In genomic region chr2:142824756-142825155, GRCh38 we compare ENCODE assay signal across 15 cellular contexts. TPM values are rescaled to one million over a fixed set of nuclear protein-coding genes. Genes with fewer than 3 reads are reported as not detected.
DNase-seq lines count a peak whose midpoint lies in the region; ATAC-seq, FAIRE-seq and TF ChIP-seq lines count a peak whose summit lies in the region.
"Had no signal": no experiment of that assay in that cellular context is flagged by ENCODE, and none has a peak within 500 bp of the region (broad histone marks: within the 10 kb centered on the region; RNA-seq: fewer than 3 reads in every experiment).

No MANE protein-coding gene starts in this region.

- FAIRE-seq in endothelial cell of umbilical vein (lab: Jason Lieb, UNC), result no peak

- H3K9me3 Mint-ChIP-seq in activated CD8-positive, alpha-beta T cell treated with anti-CD3 and anti-CD28 coated beads, Interleukin-2, amount 10 ng/mL, durations not matched to agents 7 days and 5 days (ENCODE audit: insufficient read depth), result no peaks in the 10 kb centered on the region

- TF ChIP-seq POLR2A in endothelial cell of umbilical vein (IDR thresholded peaks at IDR 0.05; ENCODE audit: low read depth, low read length), result no peak

- dilution Hi-C loops in endothelial cell of umbilical vein (cut with MboI; ENCODE audit: extremely low pct_ligation_motif_present, low sequenced_read_pairs), result no loop called here

- no peaks in the 10 kb centered on the region for H3K27me3 Mint-ChIP-seq in activated CD8-positive, alpha-beta T cell treated with anti-CD3 and anti-CD28 coated beads, Interleukin-2, amount 10 ng/mL, durations not matched to agents 7 days and 5 days (ENCODE audit: low read depth)

- no TSS peak for BruUV-seq in endothelial cell of umbilical vein (replicated peaks; lab: Mats Ljungman, UMichigan)

- POLR2A ChIA-PET in endothelial cell of umbilical vein (lab: Charles Lee), result no interaction called here
- POLR2A ChIA-PET in activated CD8-positive, alpha-beta T cell treated with anti-CD3 and anti-CD28 coated beads, Interleukin-2, amount 10 ng/mL, durations not matched to agents 7 days and 5 days (lab: Charles Lee), result no interaction called here

- H2AFZ ChIP-seq in endothelial cell of umbilical vein (ENCODE audit: low read depth, low read length), result no peak overlapping the region
- H2AFZ ChIP-seq: GM23338 had no signal

- intact Hi-C loops in endothelial cell of umbilical vein (cut with micrococcal nuclease), result no loop called here

- no peak overlapping the region for H3K27ac ChIP-seq in endothelial cell of umbilical vein (ENCODE audit: insufficient read depth, low read depth, low read length)
- H3K27ac ChIP-seq: Peyer's patch had no signal

- H3K4me3 ChIP-seq in endothelial cell of umbilical vein (replicated peaks in 1 of 3; ENCODE audit: insufficient read depth in 1 of 3, low read depth in 1 of 3, low read length in 3 of 3), result no peak overlapping the region
- H3K4me3 ChIP-seq: GM23338, Peyer's patch had no signal

- no peak overlapping the region for H3K27ac Mint-ChIP-seq in activated CD8-positive, alpha-beta T cell treated with anti-CD3 and anti-CD28 coated beads, Interleukin-2, amount 10 ng/mL, durations not matched to agents 7 days and 5 days
- H3K27ac Mint-ChIP-seq: GM23338 had no signal

- no peak overlapping the region for H3K4me3 Mint-ChIP-seq in activated CD8-positive, alpha-beta T cell treated with anti-CD3 and anti-CD28 coated beads, Interleukin-2, amount 10 ng/mL, durations not matched to agents 7 days and 5 days
- H3K4me3 Mint-ChIP-seq: GM23338 had no signal

- H3K9ac ChIP-seq in endothelial cell of umbilical vein (replicated peaks; ENCODE audit: extremely low read depth, insufficient read depth, low read length), result no peak overlapping the region

- H3K4me1 Mint-ChIP-seq in activated CD8-positive, alpha-beta T cell treated with anti-CD3 and anti-CD28 coated beads, Interleukin-2, amount 10 ng/mL, durations not matched to agents 7 days and 5 days (ENCODE audit: low read depth), result no peaks in the 10 kb centered on the region
- H3K4me1 Mint-ChIP-seq: GM23338 had no signal

- H3K4me1 ChIP-seq in endothelial cell of umbilical vein (ENCODE audit: control insufficient read depth, extremely low read depth, insufficient read depth, low read length), result peaks cover 29% of the 10 kb centered on the region
- H3K4me1 ChIP-seq: Caco-2, Peyer's patch had no signal

- no peaks in the 10 kb centered on the region for H3K79me2 ChIP-seq in endothelial cell of umbilical vein (ENCODE audit: control insufficient read depth, insufficient read depth, low read length)

- CTCF ChIA-PET in endothelial cell of umbilical vein (lab: Charles Lee), result interaction anchor here (0.6 kb wide), 1 partner anchor 10 kb away, joined by 3 read pairs; no protein-coding TSS in a partner anchor
- CTCF ChIA-PET in activated CD8-positive, alpha-beta T cell treated with anti-CD3 and anti-CD28 coated beads, Interleukin-2, amount 10 ng/mL, durations not matched to agents 7 days and 5 days (lab: Charles Lee), result no interaction called here

- ATAC-seq in activated CD8-positive, alpha-beta T cell treated with anti-CD3 and anti-CD28 coated beads, Interleukin-2, amount 10 ng/mL, durations not matched to agents 7 days and 5 days, result no peak
- ATAC-seq: GM23338 had no signal

- no peaks in the 10 kb centered on the region for H3K9me3 ChIP-seq in endothelial cell of umbilical vein (replicated peaks; ENCODE audit: control insufficient read depth, insufficient read depth, low read length)
- H3K9me3 ChIP-seq: Caco-2, Peyer's patch had no signal

- no peaks in the 10 kb centered on the region for H3K27me3 ChIP-seq in endothelial cell of umbilical vein (ENCODE audit: control insufficient read depth in 2 of 2, insufficient read depth in 2 of 2, low read length in 2 of 2)
- H3K27me3 ChIP-seq: Peyer's patch had no signal

- H3K36me3 ChIP-seq in endothelial cell of umbilical vein (ENCODE audit: control insufficient read depth in 2 of 2, extremely low read depth in 1 of 2, insufficient read depth in 2 of 2, low read length in 2 of 2), result no peaks in the 10 kb centered on the region
- H3K36me3 ChIP-seq: Peyer's patch had no signal

- H3K9me1 ChIP-seq in endothelial cell of umbilical vein (replicated peaks; ENCODE audit: control insufficient read depth, extremely low read depth, insufficient read depth, low read length), result no peaks in the 10 kb centered on the region

- no peak overlapping the region for H3K4me2 ChIP-seq in endothelial cell of umbilical vein (ENCODE audit: insufficient read depth, low read length)
- H3K4me2 ChIP-seq: GM23338 had no signal

- H3K36me3 Mint-ChIP-seq in activated CD8-positive, alpha-beta T cell treated with anti-CD3 and anti-CD28 coated beads, Interleukin-2, amount 10 ng/mL, durations not matched to agents 7 days and 5 days (ENCODE audit: low read depth), result no peaks in the 10 kb centered on the region

- TF ChIP-seq CTCF in endothelial cell of umbilical vein (IDR thresholded peaks at IDR 0.05; ENCODE audit: extremely low read depth in 1 of 2, insufficient read depth in 1 of 2, low read depth in 1 of 2, low read length in 2 of 2), result no peak

- no peaks in the 10 kb centered on the region for H4K20me1 ChIP-seq in endothelial cell of umbilical vein (replicated peaks; ENCODE audit: control insufficient read depth, extremely low read depth, insufficient read depth, low read length)

- DNase-seq in EL, result peak; percentile 21
- peak; percentile 3 for DNase-seq in RPMI7951 (ENCODE audit: low read depth)
- DNase-seq in endothelial cell of umbilical vein (ENCODE audit: low read depth, low spot score), result peak; percentile 47
- DNase-seq in renal cortical epithelial cell (ENCODE audit: low read depth), result peak; percentile 17
- DNase-seq in stimulated activated CD4-positive, alpha-beta T cell treated with anti-CD3 and anti-CD28 coated beads, Interleukin-4, amount 100 ng/mL, for 4 hours, result no peak
- DNase-seq in activated CD8-positive, alpha-beta T cell treated with anti-CD3 and anti-CD28 coated beads, Interleukin-2, amount 10 ng/mL, durations not matched to agents 7 days and 5 days, result no peak
- DNase-seq in stimulated activated CD4-positive, alpha-beta T cell treated with anti-CD3 and anti-CD28 coated beads, Interleukin-15, amount 100 ng/mL, for 24 hours, result no peak
- DNase-seq: Caco-2, KBM-7, NCI-H1048, NCI-H524, Peyer's patch, SIG-M5 had no signal

TF ChIP-seq in endothelial cell of umbilical vein, 7 proteins besides CTCF, POLR2A, EP300 and RAD21:
- TF ChIP-seq GATA2 (IDR thresholded peaks at IDR 0.05; ENCODE audit: insufficient read depth, insufficient read length, low read depth, low read length), result no peak
- no peak for TF ChIP-seq EZH2 (IDR thresholded peaks at IDR 0.05; ENCODE audit: borderline replicate concordance, low read depth, low read length, severe bottlenecking)
- TF ChIP-seq MYC (IDR thresholded peaks at IDR 0.05; ENCODE audit: low read depth, low read length), result no peak
- no peak for TF ChIP-seq MAX (IDR thresholded peaks at IDR 0.05; ENCODE audit: insufficient read depth, insufficient read length)
- no peak for TF ChIP-seq POLR2AphosphoS5 (IDR thresholded peaks at IDR 0.05; ENCODE audit: insufficient read depth, low read depth, low read length)
- TF ChIP-seq FOS (IDR thresholded peaks at IDR 0.05; ENCODE audit: borderline replicate concordance, insufficient read depth, low read length), result peak; percentile 18
- peak; percentile 48 for TF ChIP-seq JUN (IDR thresholded peaks at IDR 0.05; ENCODE audit: borderline replicate concordance, insufficient read depth, insufficient read length, low read depth)

RNA-seq across cellular contexts. Expression of gene KYNU, which starts 52.7 kb away (rescaled TPM):
- 25.5 and 31.6 TPM in 2 replicates for total RNA-seq in RPMI7951 (2014; rRNA removed; shearing (Covaris generic))
- 0.25 TPM in 1 of 2 replicates, not detected in the other for total RNA-seq in endothelial cell of umbilical vein
- polyA plus RNA-seq in endothelial cell of umbilical vein, result 0.04 TPM in 1 of 2 replicates, not detected in the other
- 0.09 and 0.10 TPM in 2 replicates for polyA plus RNA-seq in endothelial cell of umbilical vein (2011; cell fraction: cytosol; rRNA removed)
- not detected in 2 replicates for polyA plus RNA-seq in endothelial cell of umbilical vein (2011; cell fraction: nucleus; rRNA removed)
- 1.1 TPM in 2 replicates for polyA plus RNA-seq in endothelial cell of umbilical vein (2012)
- 0.17 TPM in 1 of 2 replicates, not detected in the other for polyA minus RNA-seq in endothelial cell of umbilical vein
- polyA minus RNA-seq in endothelial cell of umbilical vein (2011; cell fraction: cytosol; rRNA and poly(A)+ RNA removed), result 121 TPM
- polyA minus RNA-seq in endothelial cell of umbilical vein (2011; cell fraction: nucleus; rRNA and poly(A)+ RNA removed), result 1.2 and 3.8 TPM in 2 replicates
- 1.6 and 6.1 TPM in 2 replicates for total RNA-seq in renal cortical epithelial cell
- total RNA-seq in activated CD8-positive, alpha-beta T cell treated with anti-CD3 and anti-CD28 coated beads, Interleukin-2, amount 10 ng/mL, durations not matched to agents 7 days and 5 days, result not detected
- total RNA-seq: G401 had no signal

Comparison
In these comparisons a context has a peak if more than half of its experiments do, and no peak if none do; other contexts are left out.
1. DNase-seq: peak in EL (single experiment), RPMI7951 (single experiment), endothelial cell of umbilical vein (single experiment) and renal cortical epithelial cell (single experiment); none in stimulated activated CD4-positive, alpha-beta T cell treated with anti-CD3 and anti-CD28 coated beads, Interleukin-4, amount 100 ng/mL, for 4 hours (0 of 2), activated CD8-positive, alpha-beta T cell treated with anti-CD3 and anti-CD28 coated beads, Interleukin-2, amount 10 ng/mL, durations not matched to agents 7 days and 5 days (single experiment) and stimulated activated CD4-positive, alpha-beta T cell treated with anti-CD3 and anti-CD28 coated beads, Interleukin-15, amount 100 ng/mL, for 24 hours (single experiment).